In genomic region chr20:14494355-14494754, GRCh38 we compare ENCODE assay signal across 26 cellular contexts.
"Had no signal": no experiment of that assay in that cellular context is flagged by ENCODE, and none has a peak within 500 bp of the region (broad histone marks: within the 10 kb centered on the region; RNA-seq: fewer than 3 reads in every experiment).

No MANE protein-coding gene starts in this region.

- H3K4me1 Mint-ChIP-seq: activated CD4-positive, alpha-beta T cell treated with anti-CD3 and anti-CD28 coated beads, Interleukin-2, amount 10 ng/mL, durations not matched to agents 7 days and 5 days had no signal

- H3K36me3 ChIP-seq: SJCRH30, WERI-Rb-1 had no signal

- H3K27me3 Mint-ChIP-seq: activated CD4-positive, alpha-beta T cell treated with anti-CD3 and anti-CD28 coated beads, Interleukin-2, amount 10 ng/mL, durations not matched to agents 7 days and 5 days had no signal

- H3K36me3 Mint-ChIP-seq: activated naive CD4-positive, alpha-beta T cell treated with anti-CD3 and anti-CD28 coated beads, Interleukin-2, amount 50 U/mL, for 72 hours had no signal

- H3K4me3 ChIP-seq: SJCRH30, SK-N-MC had no signal

- DNase-seq: activated CD4-positive, alpha-beta T cell treated with anti-CD3 and anti-CD28 coated beads, Interleukin-2, amount 10 ng/mL, durations not matched to agents 7 days and 5 days; activated CD4-positive, alpha-beta T cell treated with anti-CD3 and anti-CD28 coated beads, Interleukin-2, amount 50 U/mL, for 48 hours; activated CD4-positive, CD25-positive, alpha-beta regulatory T cell; activated CD8-positive, alpha-beta T cell treated with anti-CD3 and anti-CD28 coated beads, Interleukin-2, amount 10 ng/mL, durations not matched to agents 7 days and 5 days; activated gamma-delta T cell treated with Interleukin-2 at 50 U/mL for 16 hours; activated naive CD4-positive, alpha-beta T cell treated with anti-CD3 and anti-CD28 coated beads for 36 hours; activated T-cell treated with anti-CD3 and anti-CD28 coated beads, Interleukin-2, amount 50 U/mL, for 4 hours; amniotic stem cell; aorta; caudate nucleus; Karpas-422; KBM-7; NCI-H1105; NCI-H1417 treated with DMSO at 0.1 percent for 48 hours; NCI-H1930; NCI-H2081 treated with DMSO at 0.1 percent for 48 hours; NCI-H446 treated with DMSO at 0.1 percent for 48 hours; NCI-H524; SHP77; SJCRH30; T1000; WERI-Rb-1 had no signal

- H3K27ac Mint-ChIP-seq: activated CD4-positive, alpha-beta T cell treated with anti-CD3 and anti-CD28 coated beads, Interleukin-2, amount 10 ng/mL, durations not matched to agents 7 days and 5 days; activated CD8-positive, alpha-beta T cell treated with anti-CD3 and anti-CD28 coated beads, Interleukin-2, amount 10 ng/mL, durations not matched to agents 7 days and 5 days; activated naive CD4-positive, alpha-beta T cell treated with anti-CD3 and anti-CD28 coated beads for 36 hours; activated naive CD4-positive, alpha-beta T cell treated with anti-CD3 and anti-CD28 coated beads, Interleukin-2, amount 50 U/mL, for 72 hours; activated T-helper 1 cell treated with anti-CD3 and anti-CD28 coated beads, Interleukin-12 subunit alpha, Interleukin-12 subunit beta, Interleukin-2, Interleukin-4 antibody, amounts not matched to agents 30 ng/mL and 10 ng/mL and 1 ng/mL, durations not matched to agents 14 hours and 24 hours and 36 hours had no signal

- H3K4me3 Mint-ChIP-seq: activated CD4-positive, alpha-beta T cell treated with anti-CD3 and anti-CD28 coated beads, Interleukin-2, amount 10 ng/mL, durations not matched to agents 7 days and 5 days; activated CD8-positive, alpha-beta T cell treated with anti-CD3 and anti-CD28 coated beads, Interleukin-2, amount 10 ng/mL, durations not matched to agents 7 days and 5 days; activated naive CD4-positive, alpha-beta T cell treated with anti-CD3 and anti-CD28 coated beads for 36 hours; activated T-cell treated with anti-CD3 and anti-CD28 coated beads, Interleukin-2, amount 50 U/mL, for 4 hours; activated T-helper 1 cell treated with anti-CD3 and anti-CD28 coated beads, Interleukin-12 subunit alpha, Interleukin-12 subunit beta, Interleukin-2, Interleukin-4 antibody, amounts not matched to agents 30 ng/mL and 10 ng/mL and 1 ng/mL, durations not matched to agents 14 hours and 24 hours and 36 hours had no signal

- H3K27ac ChIP-seq: SJCRH30, SK-N-MC, WERI-Rb-1 had no signal

- H3K27me3 ChIP-seq: SJCRH30 had no signal

- ATAC-seq: activated CD8-positive, alpha-beta T cell treated with anti-CD3 and anti-CD28 coated beads, Interleukin-2, amount 10 ng/mL, durations not matched to agents 7 days and 5 days; activated naive CD4-positive, alpha-beta T cell treated with anti-CD3 and anti-CD28 coated beads, Interleukin-2, amount 50 U/mL, for 72 hours; activated T-cell treated with anti-CD3 and anti-CD28 coated beads, Interleukin-2, amount 50 U/mL, for 4 hours; Panc1 had no signal

- H3K9me3 ChIP-seq: SJCRH30 had no signal
